8 cellular contexts compared by ENCODE assay signal in the genomic region with DNA sequence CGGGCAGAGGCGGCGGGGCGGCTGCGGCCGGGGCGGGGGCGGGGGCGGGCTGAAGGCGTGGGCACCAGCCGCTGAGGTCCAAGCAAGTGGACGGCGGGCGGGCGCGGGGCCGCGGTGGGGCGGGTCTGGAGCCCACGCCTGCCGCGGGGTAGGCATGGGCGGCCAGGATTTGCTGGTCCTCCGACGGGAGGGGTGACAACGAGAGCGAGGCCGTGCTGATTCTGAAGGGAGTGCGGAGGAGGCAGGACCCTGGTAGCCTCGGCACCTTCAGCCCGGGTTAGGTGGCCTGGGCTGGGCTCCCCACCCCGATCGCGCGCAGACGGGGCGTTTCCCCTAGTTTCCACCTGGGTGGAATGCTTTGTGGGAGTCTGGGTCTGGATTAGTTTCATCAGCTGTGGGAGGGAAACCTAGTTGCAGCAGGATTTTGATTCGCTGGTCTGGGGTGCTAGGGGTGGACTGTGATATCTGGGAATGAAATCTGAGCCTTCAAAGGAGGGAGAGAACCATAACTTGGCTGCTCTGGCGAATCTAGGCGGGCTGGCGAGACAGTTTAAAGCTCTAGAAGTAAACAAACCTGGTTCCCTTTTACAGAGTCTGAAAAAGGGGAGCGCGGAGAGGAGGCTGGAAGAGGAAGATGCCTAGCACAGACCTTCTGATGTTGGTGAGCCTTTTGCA.
DNase-seq lines count a peak whose midpoint lies in the region; ATAC-seq lines count a peak whose summit lies in the region.

No MANE protein-coding gene starts in this region.

- peak; percentile 88 for DNase-seq in AG20443 (ENCODE audit: low spot score)
- peak; percentile 36 for DNase-seq in NCI-H82 treated with DMSO at 0.1 percent for 48 hours (lab: John Stamatoyannopoulos, UW; ENCODE audit: unreplicated experiment)
- peak; percentile 36 for DNase-seq in activated T-cell treated with anti-CD3 and anti-CD28 coated beads for 48 hours (ENCODE audit: low read depth)
- peak; percentile 86 for DNase-seq in epidermal melanocyte (ENCODE audit: insufficient read length, low spot score)
- peak; percentile 37 for DNase-seq in midbrain (lab: John Stamatoyannopoulos, UW)
- DNase-seq in stimulated activated CD8-positive, alpha-beta memory T cell treated with anti-CD3 and anti-CD28 coated beads, Interleukin-7, amount 100 ng/mL, for 24 hours (ENCODE audit: low read depth): peak; percentile 2

- peak; percentile 35 for ATAC-seq in GM18907 (IDR thresholded peaks at IDR 0.05; ENCODE audit: unreplicated experiment)
- peak; percentile 45 for ATAC-seq in HG03159 (IDR thresholded peaks at IDR 0.05; ENCODE audit: unreplicated experiment)

Comparison
In these comparisons a context has a peak if more than half of its experiments do, and no peak if none do; other contexts are left out.
1. Peak in every context shown above with its lines: DNase-seq and ATAC-seq.
2. DNase-seq: peak in every context shown above with its lines; median percentile 88 in AG20443; 86 in epidermal melanocyte; 37 in midbrain; 36 in NCI-H82 treated with DMSO at 0.1 percent for 48 hours; 36 in activated T-cell treated with anti-CD3 and anti-CD28 coated beads for 48 hours; 2 in stimulated activated CD8-positive, alpha-beta memory T cell treated with anti-CD3 and anti-CD28 coated beads, Interleukin-7, amount 100 ng/mL, for 24 hours.